In genomic region chrX:154379569-154379951, GRCh38 we compare ENCODE assay signal across 1 cellular context.
TF ChIP-seq lines count a peak whose summit lies in the region.

No MANE protein-coding gene starts in this region.

TF ChIP-seq in endothelial cell of umbilical vein, 7 proteins besides CTCF, POLR2A, EP300 and RAD21 (continued from another document):
- no peak for TF ChIP-seq MAX (IDR thresholded peaks at IDR 0.05; ENCODE audit: insufficient read depth, insufficient read length)
- no peak for TF ChIP-seq FOS (IDR thresholded peaks at IDR 0.05; ENCODE audit: borderline replicate concordance, insufficient read depth, low read length)
